8 cellular contexts compared by ENCODE assay signal in the genomic region with DNA sequence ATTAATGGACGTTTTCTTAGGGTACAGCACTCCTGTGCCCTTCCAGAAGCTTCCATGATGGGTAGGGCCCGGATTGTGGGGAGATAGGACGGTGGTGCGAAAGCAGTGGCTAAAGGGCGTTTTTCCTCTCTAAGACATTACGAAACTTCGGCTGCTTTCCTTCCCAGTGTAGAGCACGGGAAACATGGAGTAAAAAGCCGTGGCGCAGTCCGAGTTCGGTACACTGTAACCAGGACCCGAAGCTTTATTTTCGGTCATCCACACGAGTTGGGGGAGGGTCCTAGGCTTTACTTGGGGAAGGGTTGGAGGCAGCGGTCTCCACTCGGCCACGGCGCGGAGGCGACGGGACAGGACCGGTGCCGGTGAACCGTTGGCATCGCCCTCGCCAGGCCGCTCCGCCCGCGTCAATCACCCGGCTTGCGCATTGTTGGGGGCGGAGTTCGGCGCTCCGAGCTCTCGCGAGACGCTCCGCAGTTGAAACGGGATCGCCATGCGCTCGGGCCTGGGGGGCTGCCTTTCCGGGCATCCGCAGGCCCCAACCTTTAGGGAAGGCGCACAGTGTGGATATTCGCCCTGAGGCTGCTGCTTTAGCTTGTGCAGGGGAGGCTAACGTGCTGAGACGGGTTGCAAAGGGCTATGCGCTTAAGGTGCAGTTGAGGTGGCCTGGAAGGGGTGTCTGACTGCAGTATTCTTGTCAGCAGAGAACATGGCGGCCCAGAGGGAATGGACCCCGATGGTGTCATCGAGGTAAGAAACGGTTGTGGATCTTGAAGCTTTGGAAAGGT. TPM values are rescaled to one million over a fixed set of nuclear protein-coding genes. Genes with fewer than 3 reads are reported as not detected.
DNase-seq lines count a peak whose midpoint lies in the region; ATAC-seq and TF ChIP-seq lines count a peak whose summit lies in the region.

No MANE protein-coding gene starts in this region.

- H3K9me3 Mint-ChIP-seq in activated CD8-positive, alpha-beta memory T cell treated with anti-CD3 and anti-CD28 coated beads, Interleukin-2, amount 10 ng/mL, durations not matched to agents 7 days and 5 days (ENCODE audit: low read depth): no peaks in the 10 kb centered on the region

- peak overlapping the region; percentile 100 for H3K4me3 Mint-ChIP-seq in activated CD8-positive, alpha-beta memory T cell treated with anti-CD3 and anti-CD28 coated beads, Interleukin-2, amount 10 ng/mL, durations not matched to agents 7 days and 5 days

- H3K4me1 Mint-ChIP-seq in activated CD8-positive, alpha-beta memory T cell treated with anti-CD3 and anti-CD28 coated beads, Interleukin-2, amount 10 ng/mL, durations not matched to agents 7 days and 5 days: peaks cover 47% of the 10 kb centered on the region

- no peak overlapping the region for H2BK15ac ChIP-seq in mesendoderm (replicated peaks; ENCODE audit: low read depth)

- H3K36me3 ChIP-seq in endocrine pancreas (ENCODE audit: control insufficient read depth, insufficient read depth, low read length) (peaks cover 23% of the 10 kb centered on the region), mesendoderm (ENCODE audit: control insufficient read depth, insufficient read depth, low read length) (peaks cover 22% of the 10 kb centered on the region)

- TF ChIP-seq CTCF in AG10803 (conservative IDR thresholded peaks at IDR 0.05; ENCODE audit: low read length): no peak

- peak overlapping the region; percentile 69 for H4K8ac ChIP-seq in mesendoderm (ENCODE audit: low read depth, low read length)

- no peaks in the 10 kb centered on the region for H3K27me3 ChIP-seq in endocrine pancreas (ENCODE audit: control insufficient read depth, insufficient read depth, low read length)
- no peaks in the 10 kb centered on the region for H3K27me3 ChIP-seq in mesendoderm (ENCODE audit: insufficient read depth, low read length, poor library complexity)

- peaks cover 39% of the 10 kb centered on the region for H3K4me1 ChIP-seq in endocrine pancreas (ENCODE audit: control insufficient read depth, insufficient read depth, low read length)
- peaks cover 2% of the 10 kb centered on the region for H3K4me1 ChIP-seq in mesendoderm (ENCODE audit: control insufficient read depth, low read depth, low read length)

- H3K4me3 ChIP-seq in AG10803 (ENCODE audit: low read length): peak overlapping the region; percentile 87
- H3K4me3 ChIP-seq in endocrine pancreas (ENCODE audit: control insufficient read depth, insufficient read depth, low read length): peak overlapping the region; percentile 93
- H3K4me3 ChIP-seq in mesendoderm (ENCODE audit: low read length): peak overlapping the region; percentile 85

- peak overlapping the region; percentile 96 for H3K18ac ChIP-seq in mesendoderm (ENCODE audit: low read length)

- peak overlapping the region; percentile 97 for H3K56ac ChIP-seq in mesendoderm (ENCODE audit: low read length)

- H2BK5ac ChIP-seq in mesendoderm (ENCODE audit: low read length): peak overlapping the region; percentile 62

- peaks cover 3% of the 10 kb centered on the region for H3K79me1 ChIP-seq in mesendoderm (ENCODE audit: low read length)

- H3K9me3 ChIP-seq in endocrine pancreas (ENCODE audit: control insufficient read depth, low read length): no peaks in the 10 kb centered on the region

- peak overlapping the region; percentile 100 for H3K27ac Mint-ChIP-seq in activated CD8-positive, alpha-beta memory T cell treated with anti-CD3 and anti-CD28 coated beads, Interleukin-2, amount 10 ng/mL, durations not matched to agents 7 days and 5 days

- peaks cover 36% of the 10 kb centered on the region for H3K79me2 ChIP-seq in mesendoderm (ENCODE audit: control insufficient read depth, insufficient read depth, low read length)

- H2AK5ac ChIP-seq in mesendoderm (ENCODE audit: low read length): peak overlapping the region; percentile 3

- DNase-seq in AG10803 (ENCODE audit: low read depth): peak; percentile 77
- peak; percentile 74 for DNase-seq in NCI-H748 (lab: John Stamatoyannopoulos, UW; ENCODE audit: unreplicated experiment)
- peak; percentile 89 for DNase-seq in activated CD8-positive, alpha-beta memory T cell treated with anti-CD3 and anti-CD28 coated beads, Interleukin-2, amount 10 ng/mL, durations not matched to agents 7 days and 5 days
- peak; percentile 83 for DNase-seq in mesendoderm
- peak; percentile 70 for DNase-seq in stimulated activated CD8-positive, alpha-beta memory T cell treated with anti-CD3 and anti-CD28 coated beads, Interleukin-12 subunit alpha, Interleukin-12 subunit beta, amount 100 ng/mL, for 4 hours (ENCODE audit: low read depth)

- CTCF ChIA-PET in activated CD8-positive, alpha-beta memory T cell treated with anti-CD3 and anti-CD28 coated beads, Interleukin-2, amount 10 ng/mL, durations not matched to agents 7 days and 5 days (lab: Charles Lee): interaction anchor here (1.0 to 3.4 kb wide), 7 partner anchors 11 to 355 kb away, joined by 3 to 24 read pairs (median 7); a partner anchor contains a TSS

- H3K4ac ChIP-seq in mesendoderm (ENCODE audit: low read depth, low read length): peak overlapping the region; percentile 85

- peaks cover 57% of the 10 kb centered on the region for H3K36me3 Mint-ChIP-seq in activated CD8-positive, alpha-beta memory T cell treated with anti-CD3 and anti-CD28 coated beads, Interleukin-2, amount 10 ng/mL, durations not matched to agents 7 days and 5 days

- peak overlapping the region; percentile 90 for H3K27ac ChIP-seq in mesendoderm (ENCODE audit: low read depth, low read length)

- H3K4me2 ChIP-seq in mesendoderm (ENCODE audit: low read length): peak overlapping the region; percentile 63

- no peak overlapping the region for H4K5ac ChIP-seq in mesendoderm (ENCODE audit: low read length)

- ATAC-seq in GM19025 (IDR thresholded peaks at IDR 0.05; ENCODE audit: low read depth, unreplicated experiment) (peak; percentile 56), HG03280 (IDR thresholded peaks at IDR 0.05; ENCODE audit: unreplicated experiment) (peak; percentile 58)
- peak; percentile 66 for ATAC-seq in activated CD8-positive, alpha-beta memory T cell treated with anti-CD3 and anti-CD28 coated beads, Interleukin-2, amount 10 ng/mL, durations not matched to agents 7 days and 5 days

- H3K23ac ChIP-seq in mesendoderm (ENCODE audit: low read length): no peak overlapping the region

- H3K9ac ChIP-seq in endocrine pancreas (ENCODE audit: control insufficient read depth, insufficient read depth, low read length) (peak overlapping the region; percentile 94), mesendoderm (ENCODE audit: low read length) (peak overlapping the region; percentile 95)

- WGBS in mesendoderm (ENCODE audit: extremely low coverage, insufficient coverage, low lambda C conversion rate): no CpG with 5 or more reads among the region's 56 CpGs

- H2BK120ac ChIP-seq in mesendoderm (ENCODE audit: low read depth, low read length): peak overlapping the region; percentile 33

- H3K27me3 Mint-ChIP-seq in activated CD8-positive, alpha-beta memory T cell treated with anti-CD3 and anti-CD28 coated beads, Interleukin-2, amount 10 ng/mL, durations not matched to agents 7 days and 5 days: peaks cover 2% of the 10 kb centered on the region

RNA-seq across cellular contexts. Expression of a gene that starts 0.5 kb away (rescaled TPM):
- total RNA-seq in activated CD8-positive, alpha-beta memory T cell treated with anti-CD3 and anti-CD28 coated beads, Interleukin-2, amount 10 ng/mL, durations not matched to agents 7 days and 5 days: 100 to 1,000 TPM; 374 to 441 TPM
- 154 TPM for polyA plus RNA-seq in mesendoderm (2013, experiment 1 of 2)
- polyA plus RNA-seq in mesendoderm (2013, experiment 2 of 2): 151 TPM

RNA-seq across cellular contexts. Expression of a gene that starts 22.4 kb away (rescaled TPM):
- total RNA-seq in activated CD8-positive, alpha-beta memory T cell treated with anti-CD3 and anti-CD28 coated beads, Interleukin-2, amount 10 ng/mL, durations not matched to agents 7 days and 5 days: 100 to 1,000 TPM; 111 to 114 TPM
- polyA plus RNA-seq in mesendoderm (2013, experiment 1 of 2): 79.0 TPM
- 77.1 TPM for polyA plus RNA-seq in mesendoderm (2013, experiment 2 of 2)

RNA-seq across cellular contexts. Expression of a gene that starts 58.6 kb away (rescaled TPM):
- not detected for total RNA-seq in activated CD8-positive, alpha-beta memory T cell treated with anti-CD3 and anti-CD28 coated beads, Interleukin-2, amount 10 ng/mL, durations not matched to agents 7 days and 5 days
- not detected for polyA plus RNA-seq in mesendoderm (2013, experiment 1 of 2)
- polyA plus RNA-seq in mesendoderm (2013, experiment 2 of 2): not detected

Comparison
In these comparisons a context has a peak if more than half of its experiments do, and no peak if none do; other contexts are left out.
1. Peak in every context shown above with its lines: DNase-seq, ATAC-seq, H3K4me3 ChIP-seq and H3K27ac ChIP-seq.